Comparison of ENCODE assay signal across 8 cellular contexts in the genomic region with DNA sequence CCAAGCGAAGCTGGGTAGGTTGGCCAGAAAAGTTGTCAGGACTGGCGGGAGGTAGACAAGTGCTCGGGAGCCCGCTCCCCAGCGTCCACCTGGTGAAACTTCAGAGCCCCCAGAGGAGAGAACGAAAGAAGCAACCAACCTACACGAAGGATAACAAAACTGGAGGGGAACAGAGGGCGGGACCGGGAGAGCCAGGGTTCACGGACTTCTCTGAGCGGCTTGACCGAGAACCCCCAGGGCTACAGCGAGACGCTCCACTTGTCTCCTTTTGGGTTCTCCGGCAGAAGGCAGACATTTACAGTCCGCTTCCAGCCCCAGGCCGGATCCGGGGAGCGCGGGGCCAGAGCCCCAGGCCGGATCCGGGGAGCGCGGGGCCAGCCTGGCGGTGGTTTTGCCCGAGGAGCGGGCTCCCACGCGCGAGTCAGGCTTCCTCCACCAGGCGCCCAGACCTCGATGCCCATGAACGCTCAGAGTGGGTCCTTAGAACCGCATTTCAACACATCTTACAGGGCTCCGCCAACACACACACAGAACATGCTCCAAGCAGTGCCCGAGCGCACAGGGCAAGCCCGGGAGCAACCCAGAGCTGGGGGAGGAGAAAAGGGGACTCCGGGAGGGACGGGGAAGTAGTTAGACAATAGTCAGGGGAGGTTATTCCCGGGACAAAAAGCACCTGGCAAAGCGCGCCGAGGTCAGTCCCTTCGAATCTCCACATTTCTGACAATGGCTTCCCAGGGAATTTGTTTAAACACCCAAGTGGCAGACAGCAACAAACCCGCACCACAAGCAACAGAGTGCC. TPM values are rescaled to one million over a fixed set of nuclear protein-coding genes. Genes with fewer than 3 reads are reported as not detected.
DNase-seq lines count a peak whose midpoint lies in the region; TF ChIP-seq lines count a peak whose summit lies in the region.

No MANE protein-coding gene starts in this region.

- no peaks in the 10 kb centered on the region for H3K36me3 ChIP-seq in MG63

- H3K4me3 ChIP-seq in MG63 (peak overlapping the region; percentile 84), lower leg skin (ENCODE audit: low read depth, poor library complexity, severe bottlenecking) (peak overlapping the region; percentile 93)

- TF ChIP-seq POLR2A in lower leg skin (IDR thresholded peaks at IDR 0.05): no peak

- no peak for TF ChIP-seq CTCF in lower leg skin (IDR thresholded peaks at IDR 0.05)

- H3K27me3 ChIP-seq in MG63: no peaks in the 10 kb centered on the region

- no peaks in the 10 kb centered on the region for H3K9me3 ChIP-seq in MG63

- intact Hi-C loops in lower leg skin (cut with DNase I; ENCODE audit: low total_unique reads): no loop called here

- WGBS in lower leg skin, 2 donors: 0 to 1% methylated on average over 42 to 46 of the region's 46 CpGs

- peak; percentile 34 for DNase-seq in activated CD4-positive, CD25-positive, alpha-beta regulatory T cell treated with anti-CD3 and anti-CD28 coated beads, Interleukin-2, amount 50 U/mL, for 72 hours
- DNase-seq in activated CD4-positive, CD25-positive, alpha-beta regulatory T cell (lab: John Stamatoyannopoulos, UW): no peak
- DNase-seq in MG63 (peak; percentile 49), dermis microvascular lymphatic vessel endothelial cell (ENCODE audit: low read depth in 2 of 2) (peak; percentile 26 to 67), lower leg skin (ENCODE audit: low spot score in 2 of 2) (peak; percentile 34 to 88), NCI-H2029 treated with DMSO at 0.1 percent for 48 hours (lab: John Stamatoyannopoulos, UW) (no peak)
- peak; percentile 17 to 27 for DNase-seq in activated CD4-positive, alpha-beta T cell treated with anti-CD3 and anti-CD28 coated beads for 4 hours
- DNase-seq in stimulated activated CD8-positive, alpha-beta memory T cell treated with anti-CD3 and anti-CD28 coated beads, Interleukin-12 subunit alpha, Interleukin-12 subunit beta, amount 100 ng/mL, for 4 hours (ENCODE audit: low read depth): peak; percentile 6

RNA-seq across cellular contexts. Expression of a gene that starts 1.1 kb away (rescaled TPM):
- 9.7 and 33.7 TPM in 2 replicates for total RNA-seq in MG63 (2014; rRNA removed; shearing (Covaris generic); ENCODE audit: low replicate concordance)
- total RNA-seq in dermis microvascular lymphatic vessel endothelial cell (87.4 and 118 TPM in 2 replicates), lower leg skin (10 to 100 TPM; 26.7 to 47.5 (median 41.4) TPM)

Comparison
In these comparisons a context has a peak if more than half of its experiments do, and no peak if none do; other contexts are left out.
1. DNase-seq: peak in activated CD4-positive, CD25-positive, alpha-beta regulatory T cell treated with anti-CD3 and anti-CD28 coated beads, Interleukin-2, amount 50 U/mL, for 72 hours (single experiment), MG63 (single experiment), activated CD4-positive, alpha-beta T cell treated with anti-CD3 and anti-CD28 coated beads for 4 hours (2 of 2), dermis microvascular lymphatic vessel endothelial cell (2 of 2), lower leg skin (2 of 2) and stimulated activated CD8-positive, alpha-beta memory T cell treated with anti-CD3 and anti-CD28 coated beads, Interleukin-12 subunit alpha, Interleukin-12 subunit beta, amount 100 ng/mL, for 4 hours (single experiment); none in activated CD4-positive, CD25-positive, alpha-beta regulatory T cell (0 of 4) and NCI-H2029 treated with DMSO at 0.1 percent for 48 hours (single experiment).